8 cellular contexts compared by ENCODE assay signal in the genomic region with DNA sequence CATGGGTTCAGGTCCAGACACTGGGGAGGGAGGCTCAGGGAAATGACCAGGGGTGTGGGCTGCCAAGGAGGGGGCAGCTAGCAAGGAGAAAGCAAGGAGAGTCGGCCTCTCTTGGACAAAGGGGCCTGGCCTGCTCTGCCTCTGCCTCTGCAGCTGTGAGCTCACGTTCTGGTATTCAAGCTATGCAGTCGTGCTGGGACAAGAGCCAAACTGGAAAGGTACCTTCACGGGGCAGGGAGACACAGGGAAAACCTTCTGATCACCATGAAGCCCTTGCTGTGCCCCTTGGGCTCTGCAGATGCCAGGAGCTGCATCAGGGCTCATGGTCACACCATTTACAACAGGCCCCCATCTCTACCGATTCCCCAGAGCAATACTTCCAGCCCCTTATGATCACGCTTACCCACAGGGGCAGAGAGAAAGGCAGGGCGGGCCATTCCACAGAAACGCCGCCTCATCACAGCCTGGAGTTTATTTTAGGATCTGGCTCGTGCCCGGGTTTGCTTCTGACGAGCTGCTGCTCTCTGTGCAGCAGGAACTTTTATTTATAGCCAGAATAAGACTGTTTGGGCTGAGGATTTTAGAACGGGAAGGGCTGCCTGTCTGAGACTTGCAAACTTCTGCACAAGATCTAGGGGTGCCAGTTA.
DNase-seq lines count a peak whose midpoint lies in the region; ATAC-seq and TF ChIP-seq lines count a peak whose summit lies in the region.

No MANE protein-coding gene starts in this region.

- CTCF ChIA-PET in BJ (lab: Yijun Ruan, JAX) (interaction anchor here (0.5 to 4.0 kb wide), 11 partner anchors 11 to 139 kb away, joined by 3 to 27 read pairs (median 4); partner anchors contain the start of gene RAPGEF1), RWPE1 (lab: Yijun Ruan, JAX) (interaction anchor here (0.6 to 3.0 kb wide), 5 partner anchors 11 to 140 kb away, joined by 3 to 14 read pairs (median 5); partner anchors contain the start of gene RAPGEF1)

- H3K27ac ChIP-seq in RWPE1 (peak overlapping the region; percentile 95), esophagus squamous epithelium (peak overlapping the region; percentile 61 to 86 (median 78))

- H3K27me3 ChIP-seq in BJ (ENCODE audit: control insufficient read depth, insufficient read depth, low read length) (no peaks in the 10 kb centered on the region), esophagus squamous epithelium (no peaks in the 10 kb centered on the region)

- peaks cover 69% of the 10 kb centered on the region for H3K4me1 Mint-ChIP-seq in nephron

- peaks cover 23 to 49% (median 34%) of the 10 kb centered on the region in 3 donors for H3K4me1 ChIP-seq in esophagus squamous epithelium

- TF ChIP-seq POLR2A in esophagus squamous epithelium (IDR thresholded peaks at IDR 0.05): no peak

- no peak overlapping the region for H3K4me3 ChIP-seq in BJ (ENCODE audit: low read depth, low read length)
- H3K4me3 ChIP-seq in esophagus squamous epithelium: peak overlapping the region in 1 of 4 donors; percentile 34

- peaks cover 19% of the 10 kb centered on the region for H3K36me3 Mint-ChIP-seq in nephron (ENCODE audit: low read depth)

- WGBS in esophagus squamous epithelium, 2 donors: 16 to 20% methylated on average over 5 to 12 of the region's 13 CpGs

- DNase-seq in BJ (ENCODE audit: low read depth) (peak; percentile 55), RWPE1 (ENCODE audit: low spot score) (peak; percentile 98), esophagus squamous epithelium (lab: John Stamatoyannopoulos, UW) (no peak)

- H3K4me3 Mint-ChIP-seq in nephron: peak overlapping the region in 2 of 3 experiments; percentile 29 to 61

- H3K27ac Mint-ChIP-seq in nephron: peak overlapping the region; percentile 92 to 96 (median 93)

- POLR2A ChIA-PET in BJ (lab: Charles Lee): interaction anchor here (0.7 kb wide), 1 partner anchor 130 kb away, joined by 3 read pairs; no protein-coding TSS in a partner anchor
- POLR2A ChIA-PET in RWPE1 (lab: Yijun Ruan, JAX; ENCODE audit: low non-redundant PET): no interaction called here

- no peaks in the 10 kb centered on the region for H3K9me3 Mint-ChIP-seq in nephron

- no peak for ATAC-seq in HG02973 (IDR thresholded peaks at IDR 0.05; ENCODE audit: unreplicated experiment)
- no peak for ATAC-seq in HG03095 (IDR thresholded peaks at IDR 0.05; ENCODE audit: unreplicated experiment)
- ATAC-seq in HG03039 (IDR thresholded peaks at IDR 0.05; ENCODE audit: unreplicated experiment): no peak
- no peak for ATAC-seq in GM18502 (IDR thresholded peaks at IDR 0.05; ENCODE audit: poor library complexity, unreplicated experiment)

- no peaks in the 10 kb centered on the region for H3K9me3 ChIP-seq in esophagus squamous epithelium

- peaks cover 6% of the 10 kb centered on the region for H3K36me3 ChIP-seq in BJ (ENCODE audit: control insufficient read depth, insufficient read depth, low read length)
- peaks cover 5 to 71% (median 9%) of the 10 kb centered on the region in 3 donors for H3K36me3 ChIP-seq in esophagus squamous epithelium

- TF ChIP-seq CTCF in BJ (IDR thresholded peaks at IDR 0.05; ENCODE audit: insufficient read depth, low read depth, low read length): no peak
- TF ChIP-seq CTCF in RWPE1 (conservative IDR thresholded peaks at IDR 0.05; ENCODE audit: low read depth): no peak
- no peak for TF ChIP-seq CTCF in esophagus squamous epithelium (IDR thresholded peaks at IDR 0.05)
- no peak for TF ChIP-seq CTCF in nephron (IDR thresholded peaks at IDR 0.05; ENCODE audit: unreplicated experiment in 3 of 3)

- intact Hi-C loops in esophagus squamous epithelium (cut with DNase I): no loop called here

- H3K27me3 Mint-ChIP-seq in nephron (ENCODE audit: low read depth): peaks cover 6% of the 10 kb centered on the region
